In the genomic region with DNA sequence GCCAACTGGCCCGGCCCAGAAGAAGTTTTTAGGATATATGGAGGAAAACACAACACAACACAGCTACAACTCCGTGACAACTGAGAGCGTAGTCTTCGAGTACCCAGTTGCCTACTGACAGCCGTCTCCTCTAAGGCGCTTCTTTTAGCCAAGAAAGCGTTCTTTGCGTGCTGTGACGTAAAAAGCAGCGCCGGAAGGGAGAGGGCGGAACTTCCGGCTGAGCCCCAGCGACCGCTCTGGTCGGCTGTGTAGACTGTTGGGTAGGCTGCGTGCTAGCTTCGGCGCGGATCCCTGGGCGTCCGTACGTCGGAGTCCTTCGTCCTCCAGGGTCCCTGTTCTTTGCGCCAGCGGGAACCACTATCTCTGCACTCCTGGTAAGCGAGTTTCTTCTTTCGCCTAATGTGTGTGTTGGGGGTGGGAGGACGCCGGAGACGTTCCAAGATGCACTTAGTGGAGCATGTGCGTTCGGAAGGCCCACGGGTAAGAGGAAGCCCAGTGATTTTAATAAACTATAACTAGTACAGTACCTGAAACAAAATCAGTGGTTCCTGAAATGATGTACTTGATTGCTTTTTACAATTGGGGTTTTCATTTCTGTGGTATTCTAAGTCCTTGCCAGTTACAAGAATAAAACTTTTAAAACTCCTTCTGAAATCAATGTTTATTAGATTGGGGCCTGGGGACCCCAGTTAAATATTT, we compare ENCODE assay signal across 8 cellular contexts. TPM values are rescaled to one million over a fixed set of nuclear protein-coding genes. Genes with fewer than 3 reads are reported as not detected.
DNase-seq lines count a peak whose midpoint lies in the region; ATAC-seq and TF ChIP-seq lines count a peak whose summit lies in the region.

A gene (plus strand): TSS at position 239 of the 699 bp plus-strand sequence. CDS start 2,914 bp downstream, outside the sequence.

- intact Hi-C loops in OCI-LY7 (cut with micrococcal nuclease; ENCODE audit: unreplicated experiment), result loop anchor here (1.0 to 10.0 kb wide), 4 partner anchors 12 to 1157 kb away; a partner anchor contains a TSS

- H3K4me3 ChIP-seq in HUES64 (ENCODE audit: low read length), result peak within 1 kb of the TSS; percentile 98
- H3K4me3 ChIP-seq in OCI-LY7 (ENCODE audit: low read depth, low read length, poor library complexity, severe bottlenecking), result peak within 1 kb of the TSS; percentile 97

- peak within 1 kb of the TSS; percentile 97 for H3K9ac ChIP-seq in HUES64 (ENCODE audit: low read depth, low read length)

- H3K36me3 ChIP-seq in HUES64 (ENCODE audit: insufficient read depth, low read length), result peaks cover 31% of the 10 kb centered on the region
- H3K36me3 ChIP-seq in OCI-LY7 (ENCODE audit: insufficient read depth, low read length), result peaks cover 36% of the 10 kb centered on the region

- TF ChIP-seq CTCF in OCI-LY7 (conservative IDR thresholded peaks at IDR 0.05; ENCODE audit: low read length), result no peak

- no peaks in the 10 kb centered on the region for H3K9me2 ChIP-seq in OCI-LY7 (ENCODE audit: insufficient read depth, low read length)

- ATAC-seq in GM21447 (IDR thresholded peaks at IDR 0.05; ENCODE audit: unreplicated experiment), result peak; percentile 100

- CTCF ChIA-PET in OCI-LY7 (lab: Charles Lee; ENCODE audit: unreplicated experiment), result interaction anchor here (0.6 kb wide), 1 partner anchor 112 kb away, joined by 3 read pairs; no protein-coding TSS in a partner anchor

- H3K9me3 ChIP-seq in HUES64 (ENCODE audit: insufficient read depth, low read depth, low read length) (no peaks in the 10 kb centered on the region), OCI-LY7 (ENCODE audit: low read length) (no peaks in the 10 kb centered on the region)

- H3K27me3 ChIP-seq in HUES64 (ENCODE audit: insufficient read depth, low read length), result peaks cover 16% of the 10 kb centered on the region; the same call in 1 of the 2 replicates

- peak within 1 kb of the TSS; percentile 66 for H2AFZ ChIP-seq in OCI-LY7 (ENCODE audit: low read length)

- BruUV-seq in OCI-LY7 (replicated peaks; lab: Mats Ljungman, UMichigan), result TSS peak; percentile 76

- POLR2A ChIA-PET in OCI-LY7 (lab: Charles Lee), result interaction anchor here (0.6 to 4.8 kb wide), 7 partner anchors 12 to 800 kb away, joined by 3 to 26 read pairs (median 3); a partner anchor contains a TSS

- DNase-seq in D341Med (ENCODE audit: low spot score) (peak; percentile 94), OCI-LY7 (ENCODE audit: low spot score) (peak; percentile 95), activated T-cell treated with anti-CD3 and anti-CD28 coated beads for 1 hour (ENCODE audit: low read depth) (peak; percentile 80), epidermal melanocyte (ENCODE audit: insufficient read length, low spot score) (peak; percentile 86), middle frontal gyrus (ENCODE audit: extremely low spot score, low spot score) (peak; percentile 87)
- peak; percentile 80 to 92 for DNase-seq in stimulated activated CD8-positive, alpha-beta memory T cell treated with anti-CD3 and anti-CD28 coated beads, Interleukin-2, amount 100 ng/mL, for 48 hours (ENCODE audit: low read depth in 2 of 2)

- WGBS in HUES64, result 1% methylated on average over 28 of the region's 35 CpGs

- peaks cover 46% of the 10 kb centered on the region for H3K79me2 ChIP-seq in OCI-LY7 (ENCODE audit: insufficient read depth, low read depth, low read length)

- H3K4me1 ChIP-seq in HUES64 (ENCODE audit: insufficient read depth, low read length) (0 out of 2 replicates have a peak, but pooled peaks cover 1% of the 10 kb centered on the region), OCI-LY7 (ENCODE audit: insufficient read depth, low read length, poor library complexity, severe bottlenecking) (peaks cover 24% of the 10 kb centered on the region)

- peaks cover 10% of the 10 kb centered on the region; the same call in 1 of the 2 replicates for H4K20me1 ChIP-seq in OCI-LY7 (ENCODE audit: insufficient read depth, low read length)

- H3K4me2 ChIP-seq in OCI-LY7 (ENCODE audit: low read length), result peak within 1 kb of the TSS; percentile 80

- peak within 1 kb of the TSS; percentile 92 for H3K27ac ChIP-seq in HUES64 (ENCODE audit: low read depth, low read length)
- H3K27ac ChIP-seq in OCI-LY7 (ENCODE audit: low read depth, low read length, poor library complexity, severe bottlenecking), result peak within 1 kb of the TSS; percentile 56

RNA-seq across cellular contexts. Expression of the gene that starts here (rescaled TPM):
- polyA plus RNA-seq in HUES64 (2013, experiment 1 of 2), result 61.7 TPM
- 61.0 TPM for polyA plus RNA-seq in HUES64 (2013, experiment 2 of 2)
- total RNA-seq in OCI-LY7 (2014; rRNA removed; shearing (Covaris generic)), result 23.6 and 26.5 TPM in 2 replicates
- total RNA-seq in OCI-LY7 (2022), result 25.6 and 29.1 TPM in 2 replicates

Comparison
In these comparisons a context has a peak if more than half of its experiments do, and no peak if none do; other contexts are left out.
1. Peak in every context shown above with its lines: DNase-seq, ATAC-seq, H3K4me3 ChIP-seq and H3K27ac ChIP-seq.